In genomic region chr6:118400582-118400981, GRCh38 we compare ENCODE assay signal across 26 cellular contexts.
DNase-seq lines count a peak whose midpoint lies in the region; ATAC-seq, FAIRE-seq and TF ChIP-seq lines count a peak whose summit lies in the region.
"Had no signal": no experiment of that assay in that cellular context is flagged by ENCODE, and none has a peak within 500 bp of the region (broad histone marks: within the 10 kb centered on the region; RNA-seq: fewer than 3 reads in every experiment).

No MANE protein-coding gene starts in this region.

- no peak for TF ChIP-seq EP300 in HepG2 (IDR thresholded peaks at IDR 0.05; ENCODE audit: low read depth in 2 of 2, low read length in 2 of 2)
- no peak for TF ChIP-seq EP300 in HepG2 (CRISPR knock-in tag; IDR thresholded peaks at IDR 0.05; ENCODE audit: borderline replicate concordance)

- no peak overlapping the region for H3K27ac Mint-ChIP-seq in activated CD8-positive, alpha-beta T cell treated with anti-CD3 and anti-CD28 coated beads for 36 hours
- H3K27ac Mint-ChIP-seq: CD4-positive, CD25-positive, alpha-beta regulatory T cell; H9 had no signal

- no peaks in the 10 kb centered on the region for H3K4me1 ChIP-seq in HepG2 (ENCODE audit: insufficient read depth, low read length)
- H3K4me1 ChIP-seq in right lobe of liver = no peaks in the 10 kb centered on the region
- peaks cover 26% of the 10 kb centered on the region for H3K4me1 ChIP-seq in left ventricle myocardium inferior
- H3K4me1 ChIP-seq: BLaER1 had no signal

- TF ChIP-seq RAD21 in HepG2 (CRISPR knock-in tag; IDR thresholded peaks at IDR 0.05) = no peak

- no peak overlapping the region for H3K9ac ChIP-seq in HepG2 (ENCODE audit: insufficient read depth, low read depth, low read length)
- H3K9ac ChIP-seq: BLaER1, GM23248 had no signal

- no peaks in the 10 kb centered on the region for H3K4me1 Mint-ChIP-seq in activated CD8-positive, alpha-beta T cell treated with anti-CD3 and anti-CD28 coated beads for 36 hours (ENCODE audit: low read depth)
- H3K4me1 Mint-ChIP-seq: CD4-positive, CD25-positive, alpha-beta regulatory T cell; H9 had no signal

- no peaks in the 10 kb centered on the region for H3K79me2 ChIP-seq in HepG2 (ENCODE audit: insufficient read depth, low read length)

- TF ChIP-seq POLR2A in HepG2 (IDR thresholded peaks at IDR 0.05; ENCODE audit: insufficient read depth in 1 of 2, low read depth in 2 of 2, low read length in 2 of 2) = no peak
- no peak for TF ChIP-seq POLR2A in right lobe of liver (IDR thresholded peaks at IDR 0.05)

- in situ Hi-C loops in HepG2 (cut with HindIII; ENCODE audit: extremely low pct_ligation_motif_present, low pct_unique_long_range_greater_than_20kb) = no loop called here

- DNase-seq in DMS53 (lab: John Stamatoyannopoulos, UW) (peak; percentile 43), DMS53 treated with DMSO at 0.1 percent for 48 hours (lab: John Stamatoyannopoulos, UW; ENCODE audit: unreplicated experiment) (no peak), HepG2 (ENCODE audit: low spot score) (peak; percentile 8), right lobe of liver (no peak), fibroblast of mammary gland (ENCODE audit: low read depth) (peak; percentile 25), left ventricle myocardium inferior (no peak), NCI-H2196 (lab: John Stamatoyannopoulos, UW; ENCODE audit: unreplicated experiment) (no peak)
- DNase-seq in activated CD8-positive, alpha-beta T cell treated with anti-CD3 and anti-CD28 coated beads for 36 hours = no peak
- DNase-seq: CD4-positive, CD25-positive, alpha-beta regulatory T cell; GM23248; H9; KBM-7; MG63; NCI-H1048; NCI-H1694; NCI-H2029 treated with DMSO at 0.1 percent for 48 hours; NCI-H2171; NCI-H446; NCI-H526; NCI-H82; NK-92 treated with Interleukin-12 subunit alpha and Interleukin-12 subunit beta, amount 100 ng/mL, for 24 hours; PC-9 had no signal

- BruUV-seq in HepG2 (replicated peaks; lab: Mats Ljungman, UMichigan) = no TSS peak

- H3K27me3 ChIP-seq in HepG2 (ENCODE audit: control insufficient read depth in 1 of 2, insufficient read depth in 2 of 2, low read length in 2 of 2) = no peaks in the 10 kb centered on the region
- no peaks in the 10 kb centered on the region for H3K27me3 ChIP-seq in right lobe of liver
- no peaks in the 10 kb centered on the region for H3K27me3 ChIP-seq in left ventricle myocardium inferior (ENCODE audit: low read depth)
- H3K27me3 ChIP-seq: BLaER1, MG63 had no signal

- TF ChIP-seq CTCF in HepG2 (CRISPR knock-in tag; IDR thresholded peaks at IDR 0.05) = no peak
- no peak for TF ChIP-seq CTCF in right lobe of liver (IDR thresholded peaks at IDR 0.05)
- TF ChIP-seq CTCF in fibroblast of mammary gland (conservative IDR thresholded peaks at IDR 0.05; ENCODE audit: control insufficient read depth, insufficient read depth, low read depth, low read length) = no peak
- TF ChIP-seq CTCF in left ventricle myocardium inferior (IDR thresholded peaks at IDR 0.05; ENCODE audit: borderline replicate concordance) = no peak
- TF ChIP-seq CTCF in activated CD8-positive, alpha-beta T cell treated with anti-CD3 and anti-CD28 coated beads for 36 hours (IDR thresholded peaks at IDR 0.05) = no peak

- CTCF ChIA-PET in HepG2 (lab: Yijun Ruan, JAX; ENCODE audit: low intra/inter-chr PET ratio, low total read pairs) = no interaction called here
- CTCF ChIA-PET in activated CD8-positive, alpha-beta T cell treated with anti-CD3 and anti-CD28 coated beads for 36 hours (lab: Charles Lee) = no interaction called here

- no peak overlapping the region for H3K4me3 Mint-ChIP-seq in activated CD8-positive, alpha-beta T cell treated with anti-CD3 and anti-CD28 coated beads for 36 hours
- H3K4me3 Mint-ChIP-seq: CD4-positive, CD25-positive, alpha-beta regulatory T cell; H9 had no signal

- no peaks in the 10 kb centered on the region for H3K36me3 Mint-ChIP-seq in activated CD8-positive, alpha-beta T cell treated with anti-CD3 and anti-CD28 coated beads for 36 hours (ENCODE audit: low read depth)
- H3K36me3 Mint-ChIP-seq: CD4-positive, CD25-positive, alpha-beta regulatory T cell had no signal

- H3K36me3 ChIP-seq in HepG2 (replicated peaks in 1 of 2; ENCODE audit: control insufficient read depth in 1 of 2, insufficient read depth in 2 of 2, low read length in 2 of 2) (no peaks in the 10 kb centered on the region), right lobe of liver (no peaks in the 10 kb centered on the region), left ventricle myocardium inferior (no peaks in the 10 kb centered on the region)
- H3K36me3 ChIP-seq: BLaER1, MG63 had no signal

- POLR2A ChIA-PET in HepG2 (lab: Yijun Ruan, JAX) = no interaction called here
- POLR2A ChIA-PET in activated CD8-positive, alpha-beta T cell treated with anti-CD3 and anti-CD28 coated beads for 36 hours (lab: Charles Lee) = no interaction called here

- H3K4me2 ChIP-seq in HepG2 (ENCODE audit: low read depth, low read length) = no peak overlapping the region
- H3K4me2 ChIP-seq: BLaER1, PC-9 had no signal

- H3K9me3 ChIP-seq in HepG2 (ENCODE audit: low read length) = no peaks in the 10 kb centered on the region
- no peaks in the 10 kb centered on the region for H3K9me3 ChIP-seq in right lobe of liver
- no peaks in the 10 kb centered on the region for H3K9me3 ChIP-seq in left ventricle myocardium inferior (replicated peaks)
- H3K9me3 ChIP-seq: BLaER1, MG63 had no signal

- no peak overlapping the region for H3K4me3 ChIP-seq in HepG2 (replicated peaks in 1 of 3; ENCODE audit: insufficient read depth in 1 of 3, low read depth in 2 of 3, low read length in 3 of 3)
- no peak overlapping the region for H3K4me3 ChIP-seq in right lobe of liver
- no peak overlapping the region for H3K4me3 ChIP-seq in fibroblast of mammary gland (ENCODE audit: control insufficient read depth, low read depth, low read length)
- no peak overlapping the region for H3K4me3 ChIP-seq in left ventricle myocardium inferior
- H3K4me3 ChIP-seq: BLaER1, GM23248, MG63, PC-9 had no signal

- H3K27me3 Mint-ChIP-seq in activated CD8-positive, alpha-beta T cell treated with anti-CD3 and anti-CD28 coated beads for 36 hours = no peaks in the 10 kb centered on the region
- H3K27me3 Mint-ChIP-seq: CD4-positive, CD25-positive, alpha-beta regulatory T cell had no signal

- H2AFZ ChIP-seq in HepG2 (ENCODE audit: low read length) = no peak overlapping the region
- H2AFZ ChIP-seq: GM23248, PC-9 had no signal

- H3K9me3 Mint-ChIP-seq in activated CD8-positive, alpha-beta T cell treated with anti-CD3 and anti-CD28 coated beads for 36 hours = no peaks in the 10 kb centered on the region
- H3K9me3 Mint-ChIP-seq: H9 had no signal

- no peak for FAIRE-seq in HepG2 (lab: Jason Lieb, UNC)
- FAIRE-seq: G401.6 had no signal

- no peak overlapping the region for H3K27ac ChIP-seq in HepG2 (ENCODE audit: extremely low read length, insufficient read depth, low read length)
- no peak overlapping the region for H3K27ac ChIP-seq in right lobe of liver
- H3K27ac ChIP-seq in left ventricle myocardium inferior (replicated peaks) = no peak overlapping the region
- H3K27ac ChIP-seq: 22Rv1, BLaER1, GM23248, PC-9, RWPE1 had no signal

- ATAC-seq in HepG2 (no peak), right lobe of liver (no peak)
- ATAC-seq in activated CD8-positive, alpha-beta T cell treated with anti-CD3 and anti-CD28 coated beads for 36 hours = no peak

- intact Hi-C loops in HepG2 (cut with micrococcal nuclease; ENCODE audit: unreplicated experiment) (no loop called here), right lobe of liver (cut with DNase I) (no loop called here), left ventricle myocardium inferior (cut with micrococcal nuclease) (no loop called here)
- intact Hi-C loops in activated CD8-positive, alpha-beta T cell treated with anti-CD3 and anti-CD28 coated beads for 36 hours (cut with micrococcal nuclease) = no loop called here

- no peaks in the 10 kb centered on the region for H4K20me1 ChIP-seq in HepG2 (ENCODE audit: insufficient read depth, low read length)
- H4K20me1 ChIP-seq: BLaER1 had no signal

- WGBS in HepG2 (ENCODE audit: low lambda C conversion rate) = 4% methylated on average over 2 of the region's 2 CpGs
- WGBS in right lobe of liver (ENCODE audit: insufficient coverage, low coverage, low lambda C conversion rate, missing lambda C conversion rate) = 46% methylated on average over 2 of the region's 2 CpGs

TF ChIP-seq in HepG2, 621 proteins besides CTCF, POLR2A, EP300 and RAD21:
- TF ChIP-seq MAFF (IDR thresholded peaks at IDR 0.05; ENCODE audit: low read depth, low read length) (peak; percentile 91), NFE2 (CRISPR knock-in tag; IDR thresholded peaks at IDR 0.05) (peak; percentile 88; the same call in 1 of the 2 replicates), MAFK (conservative IDR thresholded peaks at IDR 0.05 in 1 of 2, IDR thresholded peaks at IDR 0.05 in 1 of 2; ENCODE audit: low read length in 2 of 2) (peak; percentile 94 to 95), NFE2L2 (IDR thresholded peaks at IDR 0.05; ENCODE audit: low read length) (peak; percentile 94), MAFG (CRISPR knock-in tag; IDR thresholded peaks at IDR 0.05) (0 out of 2 replicates have a peak, but pooled peaks have one; percentile 56), FIP1L1 (IDR thresholded peaks at IDR 0.05; ENCODE audit: borderline replicate concordance, insufficient read depth, low read depth, low read length) (no peak), PHB2 (IDR thresholded peaks at IDR 0.05; ENCODE audit: partially characterized antibody) (no peak)

Comparison
In these comparisons a context has a peak if more than half of its experiments do, and no peak if none do; other contexts are left out.
1. DNase-seq: peak in DMS53 (single experiment), HepG2 (single experiment) and fibroblast of mammary gland (single experiment); none in DMS53 treated with DMSO at 0.1 percent for 48 hours (single experiment), right lobe of liver (0 of 3), left ventricle myocardium inferior (single experiment), activated CD8-positive, alpha-beta T cell treated with anti-CD3 and anti-CD28 coated beads for 36 hours (single experiment) and NCI-H2196 (single experiment).